9 cellular contexts compared by ENCODE assay signal in the genomic region with DNA sequence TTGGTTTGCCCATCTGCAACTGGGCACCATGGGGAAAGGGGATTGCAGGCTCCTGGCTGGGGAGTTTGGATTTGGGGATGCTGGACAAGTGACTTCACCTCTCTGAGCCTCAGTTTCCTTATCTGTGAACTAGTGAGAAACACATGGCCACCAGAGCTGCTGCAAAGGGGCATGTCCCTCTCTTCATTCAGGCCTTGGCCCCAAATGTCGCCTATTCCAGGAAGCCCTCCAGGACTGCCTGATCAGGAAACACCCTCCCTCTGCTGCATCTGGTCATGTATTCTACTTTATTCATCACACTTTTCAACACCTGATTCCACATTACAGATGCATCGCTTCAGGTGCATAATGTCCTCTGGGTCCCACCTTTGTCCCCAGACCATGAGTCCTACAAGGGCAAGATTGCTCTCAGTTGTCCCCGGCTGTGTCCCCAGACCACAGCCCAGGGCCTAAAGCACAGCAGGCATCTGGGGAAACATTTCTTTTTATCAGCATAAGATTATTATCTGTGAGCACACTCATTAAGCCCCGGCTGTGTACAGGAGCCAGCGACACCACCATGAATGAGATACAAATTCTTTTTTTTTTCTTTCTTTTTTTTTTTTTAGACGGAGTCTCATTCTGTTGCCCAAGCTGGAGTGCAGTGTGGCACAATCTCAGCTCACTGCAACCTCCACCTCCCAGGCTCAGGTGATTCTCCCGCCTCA. TPM values are rescaled to one million over a fixed set of nuclear protein-coding genes. Genes with fewer than 3 reads are reported as not detected.
DNase-seq lines count a peak whose midpoint lies in the region; ATAC-seq, FAIRE-seq and TF ChIP-seq lines count a peak whose summit lies in the region.
"Had no signal": no experiment of that assay in that cellular context is flagged by ENCODE, and none has a peak within 500 bp of the region (broad histone marks: within the 10 kb centered on the region; RNA-seq: fewer than 3 reads in every experiment).

No MANE protein-coding gene starts in this region.

- DNase-seq in activated T-cell treated with anti-CD3 and anti-CD28 coated beads, Interleukin-2, amount 50 U/mL, for 24 hours = no peak
- DNase-seq in activated T-cell treated with anti-CD3 and anti-CD28 coated beads, Interleukin-2, amount 50 U/mL, for 48 hours = no peak
- no peak for DNase-seq in activated CD4-positive, alpha-beta memory T cell treated with anti-CD3 and anti-CD28 coated beads for 36 hours
- DNase-seq in kidney (no peak), tibial artery (no peak), GM12891 (ENCODE audit: insufficient read length, low spot score) (no peak), GDM1 (lab: John Stamatoyannopoulos, UW) (no peak)

- peak overlapping the region in 1 of 2 donors; percentile 55 for H3K9ac ChIP-seq in kidney (ENCODE audit: low read length in 2 of 2)

- peak overlapping the region; percentile 75 for H3K27ac Mint-ChIP-seq in activated T-cell treated with anti-CD3 and anti-CD28 coated beads, Interleukin-2, amount 50 U/mL, for 24 hours
- peak overlapping the region; percentile 75 for H3K27ac Mint-ChIP-seq in activated CD4-positive, alpha-beta memory T cell treated with anti-CD3 and anti-CD28 coated beads for 36 hours

- H3K4me1 ChIP-seq in kidney (ENCODE audit: control insufficient read depth in 1 of 2, insufficient read depth in 1 of 2, low read depth in 1 of 2, low read length in 2 of 2) (peaks cover 7 to 8% of the 10 kb centered on the region in 2 donors), tibial artery (peaks cover 0 to 53% (median 36%) of the 10 kb centered on the region in 4 donors)

- no peak for TF ChIP-seq CTCF in kidney (IDR thresholded peaks at IDR 0.05; ENCODE audit: borderline replicate concordance, extremely low read depth, insufficient read depth)
- TF ChIP-seq CTCF in tibial artery (IDR thresholded peaks at IDR 0.05) = no peak

- POLR2A ChIA-PET in activated CD4-positive, alpha-beta memory T cell treated with anti-CD3 and anti-CD28 coated beads for 36 hours (lab: Charles Lee) = interaction anchor here (1.0 to 1.6 kb wide), 6 partner anchors 13 to 44 kb away, joined by 3 to 12 read pairs (median 6); a partner anchor contains a TSS

- H3K4me3 Mint-ChIP-seq in activated T-cell treated with anti-CD3 and anti-CD28 coated beads, Interleukin-2, amount 50 U/mL, for 24 hours = peak overlapping the region; percentile 62
- H3K4me3 Mint-ChIP-seq in activated CD4-positive, alpha-beta memory T cell treated with anti-CD3 and anti-CD28 coated beads for 36 hours = peak overlapping the region; percentile 50

- peaks cover 0 to 2% of the 10 kb centered on the region in 2 donors for H3K9me3 ChIP-seq in kidney (ENCODE audit: control insufficient read depth in 1 of 2, low read length in 2 of 2)
- no peaks in the 10 kb centered on the region for H3K9me3 ChIP-seq in tibial artery

- no peak for TF ChIP-seq POLR2A in GM12891 (IDR thresholded peaks at IDR 0.05; ENCODE audit: low read depth, low read length)

- H3K4me1 Mint-ChIP-seq in activated T-cell treated with anti-CD3 and anti-CD28 coated beads, Interleukin-2, amount 50 U/mL, for 24 hours (ENCODE audit: low read depth) = peaks cover 42% of the 10 kb centered on the region
- peaks cover 43% of the 10 kb centered on the region for H3K4me1 Mint-ChIP-seq in activated CD4-positive, alpha-beta memory T cell treated with anti-CD3 and anti-CD28 coated beads for 36 hours (ENCODE audit: low read depth)

- no peaks in the 10 kb centered on the region for H3K36me3 ChIP-seq in kidney (ENCODE audit: control insufficient read depth in 1 of 2, insufficient read depth in 2 of 2, low read length in 2 of 2)
- H3K36me3 ChIP-seq in tibial artery = no peaks in the 10 kb centered on the region

- peak overlapping the region; percentile 51 to 58 for H3K4me3 ChIP-seq in kidney (ENCODE audit: low read length in 2 of 2)
- peak overlapping the region; percentile 40 to 50 for H3K4me3 ChIP-seq in tibial artery

- no peaks in the 10 kb centered on the region for H3K36me3 Mint-ChIP-seq in activated T-cell treated with anti-CD3 and anti-CD28 coated beads, Interleukin-2, amount 50 U/mL, for 24 hours (ENCODE audit: low read depth)
- H3K36me3 Mint-ChIP-seq in activated CD4-positive, alpha-beta memory T cell treated with anti-CD3 and anti-CD28 coated beads for 36 hours = no peaks in the 10 kb centered on the region

- FAIRE-seq in kidney (lab: Jason Lieb, UNC) = no peak
- FAIRE-seq in GM12891 (lab: Jason Lieb, UNC) = no peak

- peaks cover 5% of the 10 kb centered on the region for H3K9me3 Mint-ChIP-seq in activated T-cell treated with anti-CD3 and anti-CD28 coated beads, Interleukin-2, amount 50 U/mL, for 24 hours
- H3K9me3 Mint-ChIP-seq in activated CD4-positive, alpha-beta memory T cell treated with anti-CD3 and anti-CD28 coated beads for 36 hours = peaks cover 7% of the 10 kb centered on the region

- H3K27me3 ChIP-seq in tibial artery = no peaks in the 10 kb centered on the region

- H3K27me3 Mint-ChIP-seq in activated T-cell treated with anti-CD3 and anti-CD28 coated beads, Interleukin-2, amount 50 U/mL, for 24 hours = no peaks in the 10 kb centered on the region
- peaks cover 2% of the 10 kb centered on the region for H3K27me3 Mint-ChIP-seq in activated CD4-positive, alpha-beta memory T cell treated with anti-CD3 and anti-CD28 coated beads for 36 hours

- ATAC-seq in HG03521 (IDR thresholded peaks at IDR 0.05; ENCODE audit: unreplicated experiment) = no peak

- CTCF ChIA-PET in activated CD4-positive, alpha-beta memory T cell treated with anti-CD3 and anti-CD28 coated beads for 36 hours (lab: Charles Lee) = interaction anchor here (0.6 to 2.2 kb wide), 13 partner anchors 12 to 123 kb away, joined by 3 to 10 read pairs (median 4); a partner anchor contains a TSS

- H3K27ac ChIP-seq in kidney (ENCODE audit: low read depth in 2 of 2, low read length in 2 of 2) (peak overlapping the region; percentile 20 to 80), tibial artery (peak overlapping the region; percentile 79 to 81)

- intact Hi-C loops in activated CD4-positive, alpha-beta memory T cell treated with anti-CD3 and anti-CD28 coated beads for 36 hours (cut with micrococcal nuclease) = loop anchor here (1.0 to 2.0 kb wide), 5 partner anchors 13 to 45 kb away; no protein-coding TSS in a partner anchor
- intact Hi-C loops in kidney (cut with DNase I) (no loop called here), tibial artery (cut with DNase I; ENCODE audit: low total_unique reads) (no loop called here)

TF ChIP-seq in GM12891, 5 proteins besides CTCF, POLR2A, EP300 and RAD21:
- TF ChIP-seq POLR2AphosphoS5 (IDR thresholded peaks at IDR 0.05; ENCODE audit: low read depth, low read length) = no peak
- no peak for TF ChIP-seq PAX5 (IDR thresholded peaks at IDR 0.05; ENCODE audit: insufficient read depth, low read length, severe bottlenecking)
- no peak for TF ChIP-seq SPI1 (IDR thresholded peaks at IDR 0.05; ENCODE audit: low read depth, low read length)
- no peak for TF ChIP-seq TAF1 (IDR thresholded peaks at IDR 0.05; ENCODE audit: low read depth, low read length)
- TF ChIP-seq POU2F2 (IDR thresholded peaks at IDR 0.05; ENCODE audit: low read depth, low read length) = no peak

RNA-seq across cellular contexts. Expression of a gene that starts 37.5 kb away (rescaled TPM):
- 10 to 100 TPM; 28.2 to 28.6 TPM for total RNA-seq in activated CD4-positive, alpha-beta memory T cell treated with anti-CD3 and anti-CD28 coated beads for 36 hours
- 68.4 TPM for total RNA-seq in kidney
- polyA plus RNA-seq in kidney (ENCODE audit: insufficient read depth, low read depth, low replicate concordance) = 20.8 TPM
- 3.6 TPM for polyA plus RNA-seq in GM12891 (2012; ENCODE audit: low read depth, missing spikeins)

RNA-seq across cellular contexts. Expression of a gene that starts 41.3 kb away (rescaled TPM):
- 10 to 100 TPM; 22.6 to 23.3 TPM for total RNA-seq in activated CD4-positive, alpha-beta memory T cell treated with anti-CD3 and anti-CD28 coated beads for 36 hours
- 3.2 TPM for total RNA-seq in kidney
- polyA plus RNA-seq in kidney (ENCODE audit: insufficient read depth, low read depth, low replicate concordance) = 0.45 TPM
- 13.5 TPM for polyA plus RNA-seq in GM12891 (2012; ENCODE audit: low read depth, missing spikeins)
- total RNA-seq: pulmonary artery endothelial cell had no signal

RNA-seq across cellular contexts. Expression of a gene that starts 52.1 kb away (rescaled TPM):
- total RNA-seq in activated CD4-positive, alpha-beta memory T cell treated with anti-CD3 and anti-CD28 coated beads for 36 hours = 10 to 100 TPM; 22.5 to 23.8 TPM
- total RNA-seq in kidney = 16.0 TPM
- polyA plus RNA-seq in kidney (ENCODE audit: insufficient read depth, low read depth, low replicate concordance) = 5.6 TPM
- 7.2 TPM for polyA plus RNA-seq in GM12891 (2012; ENCODE audit: low read depth, missing spikeins)
